In the genomic region with DNA sequence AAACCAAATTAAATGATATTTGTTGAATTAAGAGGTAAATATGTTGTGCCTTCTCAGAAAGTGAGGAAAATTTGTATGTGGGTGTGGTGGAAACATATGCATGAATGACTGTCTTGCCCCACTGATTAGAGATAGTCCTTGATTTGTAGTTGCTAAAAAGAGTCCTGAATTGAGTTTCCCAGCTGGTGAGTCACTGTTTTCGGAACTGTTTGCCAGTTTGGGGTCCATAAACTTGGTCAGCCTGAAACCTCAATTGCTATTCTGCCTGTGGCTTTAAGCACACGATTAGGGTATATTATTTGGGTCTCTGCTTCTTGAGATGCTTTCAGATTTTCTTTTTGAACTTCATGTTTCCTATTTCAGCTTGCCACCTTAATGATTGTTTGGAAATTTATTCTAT, we compare ENCODE assay signal across 11 cellular contexts. TPM values are rescaled to one million over a fixed set of nuclear protein-coding genes. Genes with fewer than 3 reads are reported as not detected.
DNase-seq lines count a peak whose midpoint lies in the region; ATAC-seq and TF ChIP-seq lines count a peak whose summit lies in the region.
"Had no signal": no experiment of that assay in that cellular context is flagged by ENCODE, and none has a peak within 500 bp of the region (broad histone marks: within the 10 kb centered on the region; RNA-seq: fewer than 3 reads in every experiment).

No MANE protein-coding gene starts in this region.

- ATAC-seq in GM18909 (IDR thresholded peaks at IDR 0.05; ENCODE audit: poor library complexity, unreplicated experiment) (peak; percentile 26), HG03039 (IDR thresholded peaks at IDR 0.05; ENCODE audit: unreplicated experiment) (peak; percentile 35), GM19324 (IDR thresholded peaks at IDR 0.05; ENCODE audit: low FRiP score, unreplicated experiment) (no peak), GM18517 (IDR thresholded peaks at IDR 0.05; ENCODE audit: unreplicated experiment) (no peak)
- ATAC-seq in stimulated activated naive B cell treated with anti-CD40 and anti-IgM and Interleukin-4, amounts not matched to agents 10 μg/mL and 1 μg/mL and 100 μg/mL, for 72 hours (replicated peaks), result peak; percentile 33 to 53
- ATAC-seq: left lung had no signal

- H3K4me3 ChIP-seq in astrocyte of the spinal cord (ENCODE audit: low read depth, low read length) (no peak overlapping the region), lower leg skin (ENCODE audit: low read depth, poor library complexity, severe bottlenecking) (no peak overlapping the region)
- H3K4me3 ChIP-seq: left lung had no signal

- intact Hi-C loops in lower leg skin (cut with DNase I; ENCODE audit: low total_unique reads), result no loop called here

- DNase-seq in astrocyte of the spinal cord (ENCODE audit: low read depth, low spot score) (peak; percentile 42), lower leg skin (ENCODE audit: low spot score in 2 of 2) (no peak)
- DNase-seq in stimulated activated naive B cell treated with anti-CD40 and anti-IgM and Interleukin-4, amounts not matched to agents 10 μg/mL and 1 μg/mL and 100 μg/mL, for 72 hours, result peak; percentile 27
- DNase-seq: activated gamma-delta T cell treated with Interleukin-2 at 50 U/mL for 16 hours, left lung, trophoblast cell, WERI-Rb-1 had no signal

- H3K4me1 Mint-ChIP-seq in stimulated activated naive B cell treated with anti-CD40 and anti-IgM and Interleukin-4, amounts not matched to agents 10 μg/mL and 1 μg/mL and 100 μg/mL, for 72 hours, result peaks cover 30 to 57% of the 10 kb centered on the region in 2 donors

- no peaks in the 10 kb centered on the region for H3K9me3 Mint-ChIP-seq in stimulated activated naive B cell treated with anti-CD40 and anti-IgM and Interleukin-4, amounts not matched to agents 10 μg/mL and 1 μg/mL and 100 μg/mL, for 72 hours

- WGBS in lower leg skin, 2 donors, result 64 to 68% methylated on average over 2 of the region's 2 CpGs

- H3K36me3 Mint-ChIP-seq in stimulated activated naive B cell treated with anti-CD40 and anti-IgM and Interleukin-4, amounts not matched to agents 10 μg/mL and 1 μg/mL and 100 μg/mL, for 72 hours, result peaks cover 32 to 45% of the 10 kb centered on the region in 2 donors

- in situ Hi-C loops in astrocyte of the spinal cord (cut with HindIII; ENCODE audit: low sequenced_read_pairs), result no loop called here

- TF ChIP-seq CTCF in astrocyte of the spinal cord (IDR thresholded peaks at IDR 0.05; ENCODE audit: low read depth, low read length), result no peak
- TF ChIP-seq CTCF in lower leg skin (IDR thresholded peaks at IDR 0.05), result no peak

- H3K27me3 Mint-ChIP-seq in stimulated activated naive B cell treated with anti-CD40 and anti-IgM and Interleukin-4, amounts not matched to agents 10 μg/mL and 1 μg/mL and 100 μg/mL, for 72 hours, result no peaks in the 10 kb centered on the region

- no peak for TF ChIP-seq POLR2A in lower leg skin (IDR thresholded peaks at IDR 0.05)

- peak overlapping the region; percentile 89 for H3K27ac Mint-ChIP-seq in stimulated activated naive B cell treated with anti-CD40 and anti-IgM and Interleukin-4, amounts not matched to agents 10 μg/mL and 1 μg/mL and 100 μg/mL, for 72 hours

- peak overlapping the region; percentile 23 to 59 for H3K4me3 Mint-ChIP-seq in stimulated activated naive B cell treated with anti-CD40 and anti-IgM and Interleukin-4, amounts not matched to agents 10 μg/mL and 1 μg/mL and 100 μg/mL, for 72 hours

RNA-seq across cellular contexts. Expression of gene PIKFYVE, which starts 53.3 kb away (rescaled TPM):
- 10 to 100 TPM; 17.3 to 27.8 (median 18.5) TPM for total RNA-seq in lower leg skin

Comparison
In these comparisons a context has a peak if more than half of its experiments do, and no peak if none do; other contexts are left out.
1. ATAC-seq: peak in GM18909 (single experiment), HG03039 (single experiment) and stimulated activated naive B cell treated with anti-CD40 and anti-IgM and Interleukin-4, amounts not matched to agents 10 μg/mL and 1 μg/mL and 100 μg/mL, for 72 hours (2 of 2); none in GM19324 (single experiment) and GM18517 (single experiment).
2. DNase-seq: peak in astrocyte of the spinal cord (single experiment) and stimulated activated naive B cell treated with anti-CD40 and anti-IgM and Interleukin-4, amounts not matched to agents 10 μg/mL and 1 μg/mL and 100 μg/mL, for 72 hours (single experiment); none in lower leg skin (0 of 2).